10 cellular contexts compared by ENCODE assay signal in the genomic region with DNA sequence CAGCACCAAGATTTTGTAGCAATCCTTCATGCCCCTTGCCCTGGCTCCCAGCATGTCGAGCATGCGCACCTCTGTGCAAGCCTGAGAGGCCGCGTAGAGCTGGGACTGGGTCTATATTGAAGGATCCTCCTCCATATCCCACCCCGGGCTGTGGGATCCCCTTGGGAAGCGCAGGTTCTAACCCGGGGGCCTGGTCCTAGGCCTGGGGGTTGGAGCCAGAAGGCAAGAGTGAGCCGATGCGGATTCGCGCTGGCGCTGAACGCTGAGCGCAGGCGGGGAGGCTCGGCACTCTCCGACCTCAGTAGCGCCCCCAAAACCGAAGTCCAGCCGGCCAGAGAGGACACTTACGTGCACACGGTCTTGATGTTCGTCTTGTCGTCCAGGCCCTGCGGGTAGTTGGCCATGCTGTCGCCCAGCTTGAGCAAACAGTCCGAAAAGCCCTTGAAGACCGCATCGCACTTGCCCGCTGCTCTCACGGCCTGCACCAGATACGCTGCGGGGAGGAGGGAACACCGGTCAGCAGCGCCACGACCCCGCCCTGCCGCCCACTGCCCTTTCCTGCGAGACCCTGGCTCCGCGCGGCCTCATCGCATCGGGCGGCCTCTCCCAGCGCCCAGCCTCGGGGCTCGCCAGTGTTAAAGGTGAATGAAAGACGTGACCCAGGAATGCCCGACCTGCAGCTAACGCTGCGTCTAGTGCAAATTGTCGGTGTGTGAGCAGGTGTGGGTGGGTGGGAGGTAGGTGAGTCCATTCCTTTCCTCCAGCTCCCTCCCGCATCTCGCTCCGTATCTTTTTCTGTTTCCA.
DNase-seq lines count a peak whose midpoint lies in the region; ATAC-seq lines count a peak whose summit lies in the region.
"Had no signal": no experiment of that assay in that cellular context is flagged by ENCODE, and none has a peak within 500 bp of the region (broad histone marks: within the 10 kb centered on the region; RNA-seq: fewer than 3 reads in every experiment).

No MANE protein-coding gene starts in this region.

- no peak for ATAC-seq in stimulated activated memory B cell treated with anti-CD40 and anti-IgM and Interleukin-4, amounts not matched to agents 10 μg/mL and 1 μg/mL and 100 μg/mL, for 72 hours
- no peak for ATAC-seq in activated CD4-positive, CD25-positive, alpha-beta regulatory T cell treated with anti-CD3 and anti-CD28 coated beads, Interleukin-2, amount 50 U/mL, for 24 hours
- ATAC-seq: A549, left lung had no signal

- peak; percentile 15 for DNase-seq in activated CD4-positive, alpha-beta T cell treated with anti-CD3 and anti-CD28 coated beads for 48 hours
- DNase-seq in activated CD4-positive, alpha-beta T cell treated with anti-CD3 and anti-CD28 coated beads, Interleukin-2, amount 50 U/mL, for 4 hours: no peak
- DNase-seq in NOMO-1 treated with DMSO at 0.1 percent for 48 hours (lab: John Stamatoyannopoulos, UW; ENCODE audit: unreplicated experiment): no peak
- DNase-seq in NCI-H2029 treated with DMSO at 0.1 percent for 48 hours (lab: John Stamatoyannopoulos, UW): no peak

- H3K4me3 Mint-ChIP-seq in activated naive CD8-positive, alpha-beta T cell: peak overlapping the region; percentile 87
- H3K4me3 Mint-ChIP-seq in stimulated activated memory B cell treated with anti-CD40 and anti-IgM and Interleukin-4, amounts not matched to agents 10 μg/mL and 1 μg/mL and 100 μg/mL, for 72 hours: peak overlapping the region; percentile 18

- peak overlapping the region; percentile 30 for H3K4me3 ChIP-seq in iPS-11a (ENCODE audit: low read depth, low read length)
- H3K4me3 ChIP-seq: A549 had no signal

- H3K4me1 Mint-ChIP-seq in activated naive CD8-positive, alpha-beta T cell (ENCODE audit: low read depth): peaks cover 60% of the 10 kb centered on the region
- H3K4me1 Mint-ChIP-seq in stimulated activated memory B cell treated with anti-CD40 and anti-IgM and Interleukin-4, amounts not matched to agents 10 μg/mL and 1 μg/mL and 100 μg/mL, for 72 hours: peaks cover 57% of the 10 kb centered on the region

- H3K9me3 Mint-ChIP-seq in activated naive CD8-positive, alpha-beta T cell (ENCODE audit: low read depth): peaks cover 3% of the 10 kb centered on the region
- peaks cover 25% of the 10 kb centered on the region for H3K9me3 Mint-ChIP-seq in stimulated activated memory B cell treated with anti-CD40 and anti-IgM and Interleukin-4, amounts not matched to agents 10 μg/mL and 1 μg/mL and 100 μg/mL, for 72 hours

- no peak overlapping the region for H3K27ac Mint-ChIP-seq in activated naive CD8-positive, alpha-beta T cell
- H3K27ac Mint-ChIP-seq in stimulated activated memory B cell treated with anti-CD40 and anti-IgM and Interleukin-4, amounts not matched to agents 10 μg/mL and 1 μg/mL and 100 μg/mL, for 72 hours: no peak overlapping the region

- H3K36me3 Mint-ChIP-seq in activated naive CD8-positive, alpha-beta T cell: peaks cover 2% of the 10 kb centered on the region
- peaks cover 24% of the 10 kb centered on the region for H3K36me3 Mint-ChIP-seq in stimulated activated memory B cell treated with anti-CD40 and anti-IgM and Interleukin-4, amounts not matched to agents 10 μg/mL and 1 μg/mL and 100 μg/mL, for 72 hours

- peaks cover 59% of the 10 kb centered on the region for H3K27me3 Mint-ChIP-seq in activated naive CD8-positive, alpha-beta T cell
- peaks cover 99% of the 10 kb centered on the region for H3K27me3 Mint-ChIP-seq in stimulated activated memory B cell treated with anti-CD40 and anti-IgM and Interleukin-4, amounts not matched to agents 10 μg/mL and 1 μg/mL and 100 μg/mL, for 72 hours
